Comparison of ENCODE assay signal across 1 cellular context in the genomic region with DNA sequence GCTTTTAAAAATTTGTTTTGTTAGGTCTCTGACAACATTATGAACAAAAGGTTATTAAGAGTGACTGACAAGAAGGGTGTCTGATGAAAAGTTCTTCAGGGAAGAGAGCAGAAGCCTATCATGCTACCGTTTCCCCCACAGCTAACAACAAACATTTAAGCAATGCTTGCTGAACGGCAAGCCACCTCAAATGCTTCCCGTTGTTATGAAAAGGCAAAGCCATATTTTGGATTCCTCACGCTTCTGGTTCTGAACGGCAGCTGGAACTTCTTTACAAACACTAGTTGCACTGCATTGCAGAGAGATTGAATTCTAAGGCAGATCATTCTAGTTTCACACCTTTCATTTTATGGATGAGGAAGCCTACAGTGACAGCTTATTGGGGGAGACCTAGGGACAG.
TF ChIP-seq lines count a peak whose summit lies in the region.

No MANE protein-coding gene starts in this region.

TF ChIP-seq in WTC11, 78 proteins besides CTCF, POLR2A, EP300 and RAD21 (continued from another document):
- TF ChIP-seq, protein P1, sequence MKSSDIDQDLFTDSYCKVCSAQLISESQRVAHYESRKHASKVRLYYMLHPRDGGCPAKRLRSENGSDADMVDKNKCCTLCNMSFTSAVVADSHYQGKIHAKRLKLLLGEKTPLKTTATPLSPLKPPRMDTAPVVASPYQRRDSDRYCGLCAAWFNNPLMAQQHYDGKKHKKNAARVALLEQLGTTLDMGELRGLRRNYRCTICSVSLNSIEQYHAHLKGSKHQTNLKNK (CRISPR knock-in tag; IDR thresholded peaks at IDR 0.05) = no peak
- TF ChIP-seq, protein P2, sequence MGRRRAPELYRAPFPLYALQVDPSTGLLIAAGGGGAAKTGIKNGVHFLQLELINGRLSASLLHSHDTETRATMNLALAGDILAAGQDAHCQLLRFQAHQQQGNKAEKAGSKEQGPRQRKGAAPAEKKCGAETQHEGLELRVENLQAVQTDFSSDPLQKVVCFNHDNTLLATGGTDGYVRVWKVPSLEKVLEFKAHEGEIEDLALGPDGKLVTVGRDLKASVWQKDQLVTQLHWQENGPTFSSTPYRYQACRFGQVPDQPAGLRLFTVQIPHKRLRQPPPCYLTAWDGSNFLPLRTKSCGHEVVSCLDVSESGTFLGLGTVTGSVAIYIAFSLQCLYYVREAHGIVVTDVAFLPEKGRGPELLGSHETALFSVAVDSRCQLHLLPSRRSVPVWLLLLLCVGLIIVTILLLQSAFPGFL (CRISPR knock-in tag; IDR thresholded peaks at IDR 0.05; ENCODE audit: borderline replicate concordance) = no peak
